ENCODE assay signal across 26 cellular contexts in the genomic region with DNA sequence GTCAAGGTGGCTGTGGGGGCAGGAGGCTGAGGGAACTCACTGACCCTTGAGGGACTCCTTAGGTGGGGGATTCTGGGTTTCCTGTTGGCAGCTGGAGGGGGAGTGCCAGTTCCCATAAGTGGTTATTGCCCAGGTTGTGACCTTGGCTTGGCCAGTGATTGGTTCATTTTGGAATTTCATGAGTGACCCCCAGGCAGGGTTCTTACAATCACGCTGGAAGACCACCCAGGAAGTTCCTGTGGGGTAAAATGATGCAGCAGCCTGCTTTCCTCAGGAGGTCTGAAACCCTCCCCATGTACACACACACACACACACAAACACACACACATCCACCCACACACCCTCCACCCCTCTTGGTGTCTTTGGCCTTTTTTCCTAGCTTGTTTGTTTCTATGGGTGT. TPM values are rescaled to one million over a fixed set of nuclear protein-coding genes. Genes with fewer than 3 reads are reported as not detected.
DNase-seq lines count a peak whose midpoint lies in the region; ATAC-seq and TF ChIP-seq lines count a peak whose summit lies in the region.
"Had no signal": no experiment of that assay in that cellular context is flagged by ENCODE, and none has a peak within 500 bp of the region (broad histone marks: within the 10 kb centered on the region; RNA-seq: fewer than 3 reads in every experiment).

No MANE protein-coding gene starts in this region.

- WGBS in mesendoderm (ENCODE audit: extremely low coverage, insufficient coverage, low lambda C conversion rate), result no CpG with 5 or more reads among the region's 1 CpG

- no peak overlapping the region for H2AK5ac ChIP-seq in mesendoderm (ENCODE audit: low read length)

- no peak overlapping the region for H2BK15ac ChIP-seq in mesendoderm (replicated peaks; ENCODE audit: low read depth)

- H3K4me3 Mint-ChIP-seq in WTC11, result no peak overlapping the region
- H3K4me3 Mint-ChIP-seq: CD14-positive monocyte; CD4-positive, alpha-beta memory T cell; CD4-positive, CD25-positive, alpha-beta regulatory T cell; CD8-positive, alpha-beta memory T cell had no signal

- H4K20me1 ChIP-seq in OCI-LY7 (ENCODE audit: insufficient read depth, low read length) (no peaks in the 10 kb centered on the region), Karpas-422 (ENCODE audit: insufficient read depth, low read depth, low read length) (no peaks in the 10 kb centered on the region)
- H4K20me1 ChIP-seq: BLaER1 had no signal

- no peak overlapping the region for H3K4me2 ChIP-seq in mesendoderm (ENCODE audit: low read length)
- no peak overlapping the region for H3K4me2 ChIP-seq in OCI-LY7 (ENCODE audit: low read length)
- H3K4me2 ChIP-seq in Karpas-422 (ENCODE audit: low read depth, low read length, poor library complexity, severe bottlenecking), result no peak overlapping the region
- H3K4me2 ChIP-seq: BLaER1 had no signal

- H3K9me3 ChIP-seq in HEK293 (ENCODE audit: control insufficient read depth, insufficient read depth, low read depth, low read length), result no peaks in the 10 kb centered on the region
- peaks cover 6% of the 10 kb centered on the region for H3K9me3 ChIP-seq in KOPT-K1 (ENCODE audit: insufficient read depth, low read length, poor library complexity, severe bottlenecking)
- no peaks in the 10 kb centered on the region for H3K9me3 ChIP-seq in OCI-LY7 (ENCODE audit: low read length)
- no peaks in the 10 kb centered on the region for H3K9me3 ChIP-seq in Karpas-422 (ENCODE audit: low read length)
- H3K9me3 ChIP-seq: BE2C had no signal

- H3K9ac ChIP-seq in mesendoderm (ENCODE audit: low read length) (no peak overlapping the region), Karpas-422 (ENCODE audit: low read length) (no peak overlapping the region)
- H3K9ac ChIP-seq: BLaER1 had no signal

- H3K4me3 ChIP-seq in HEK293 (ENCODE audit: low read depth, low read length), result no peak overlapping the region
- H3K4me3 ChIP-seq in mesendoderm (ENCODE audit: low read length), result no peak overlapping the region
- H3K4me3 ChIP-seq in OCI-LY7 (ENCODE audit: low read depth, low read length, poor library complexity, severe bottlenecking), result no peak overlapping the region
- no peak overlapping the region for H3K4me3 ChIP-seq in Karpas-422 (ENCODE audit: low read length)
- H3K4me3 ChIP-seq: BLaER1, GM12878 had no signal

- H3K56ac ChIP-seq in mesendoderm (ENCODE audit: low read length), result no peak overlapping the region

- H3K4ac ChIP-seq in mesendoderm (ENCODE audit: low read depth, low read length), result no peak overlapping the region

- H2AFZ ChIP-seq in OCI-LY7 (ENCODE audit: low read length), result no peak overlapping the region
- H2AFZ ChIP-seq in Karpas-422 (ENCODE audit: low read length), result no peak overlapping the region

- H3K27me3 ChIP-seq in mesendoderm (ENCODE audit: insufficient read depth, low read length, poor library complexity) (no peaks in the 10 kb centered on the region), Karpas-422 (ENCODE audit: low read length) (no peaks in the 10 kb centered on the region)
- H3K27me3 ChIP-seq: BE2C, BLaER1 had no signal

- BruUV-seq in OCI-LY7 (replicated peaks; lab: Mats Ljungman, UMichigan), result no TSS peak

- peaks cover 25% of the 10 kb centered on the region for H3K36me3 Mint-ChIP-seq in WTC11
- H3K36me3 Mint-ChIP-seq: CD4-positive, CD25-positive, alpha-beta regulatory T cell had no signal

- H3K18ac ChIP-seq in mesendoderm (ENCODE audit: low read length), result peak overlapping the region; percentile 11

- no peak for ATAC-seq in WTC11
- ATAC-seq in HG02885 (IDR thresholded peaks at IDR 0.05; ENCODE audit: poor library complexity, unreplicated experiment), result no peak
- ATAC-seq: GM12878 had no signal

- H3K27ac ChIP-seq in HEK293 (ENCODE audit: extremely low read depth, low read depth, low read length) (no peak overlapping the region), KOPT-K1 (ENCODE audit: low read depth, low read length, poor library complexity, severe bottlenecking) (peak overlapping the region; percentile 89), mesendoderm (ENCODE audit: low read depth, low read length) (no peak overlapping the region), OCI-LY7 (ENCODE audit: low read depth, low read length, poor library complexity, severe bottlenecking) (no peak overlapping the region), Karpas-422 (ENCODE audit: low read length) (no peak overlapping the region)
- H3K27ac ChIP-seq: BLaER1 had no signal

- H3K79me2 ChIP-seq in mesendoderm (ENCODE audit: control insufficient read depth, insufficient read depth, low read length) (peaks cover 64% of the 10 kb centered on the region), OCI-LY7 (ENCODE audit: insufficient read depth, low read depth, low read length) (no peaks in the 10 kb centered on the region), Karpas-422 (ENCODE audit: low read length) (no peaks in the 10 kb centered on the region)

- H4K5ac ChIP-seq in mesendoderm (ENCODE audit: low read length), result no peak overlapping the region

- no peak overlapping the region for H4K8ac ChIP-seq in mesendoderm (ENCODE audit: low read depth, low read length)

- H3K27ac Mint-ChIP-seq in WTC11, result peak overlapping the region; percentile 72
- H3K27ac Mint-ChIP-seq: CD14-positive monocyte; CD4-positive, alpha-beta memory T cell; CD4-positive, CD25-positive, alpha-beta regulatory T cell; CD8-positive, alpha-beta memory T cell had no signal

- peaks cover 48% of the 10 kb centered on the region for H3K4me1 Mint-ChIP-seq in WTC11

- intact Hi-C loops in OCI-LY7 (cut with micrococcal nuclease; ENCODE audit: unreplicated experiment), result no loop called here

- H3K9me2 ChIP-seq in OCI-LY7 (ENCODE audit: insufficient read depth, low read length), result no peaks in the 10 kb centered on the region
- no peaks in the 10 kb centered on the region for H3K9me2 ChIP-seq in Karpas-422 (replicated peaks; ENCODE audit: insufficient read depth, low read length)

- H2BK5ac ChIP-seq in mesendoderm (ENCODE audit: low read length), result peak overlapping the region; percentile 13

- no peak for TF ChIP-seq CTCF in HEK293 (tag by site-specific recombination; IDR thresholded peaks at IDR 0.05)
- no peak for TF ChIP-seq CTCF in WTC11 (IDR thresholded peaks at IDR 0.05)
- TF ChIP-seq CTCF in OCI-LY7 (conservative IDR thresholded peaks at IDR 0.05; ENCODE audit: low read length), result no peak

- POLR2A ChIA-PET in HEK293 (lab: Yijun Ruan, JAX) (no interaction called here), WTC11 (lab: Charles Lee) (no interaction called here), OCI-LY7 (lab: Charles Lee) (interaction anchor here (0.8 kb wide), 1 partner anchor 12 kb away, joined by 3 read pairs; no protein-coding TSS in a partner anchor)

- no peak for DNase-seq in WTC11 (ENCODE audit: low spot score)
- DNase-seq in mesendoderm, result no peak
- no peak for DNase-seq in T-helper 1 cell
- no peak for DNase-seq in OCI-LY7 (ENCODE audit: low spot score)
- no peak for DNase-seq in Karpas-422
- DNase-seq: 8988T; ACHN; BE2C; C1 segment of cervical spinal cord; CD4-positive, alpha-beta memory T cell; CD4-positive, CD25-positive, alpha-beta regulatory T cell; CD8-positive, alpha-beta memory T cell; COR-L47; DMS 273 treated with DMSO at 0.1 percent for 48 hours; DMS153; DMS53; DMS79; DND-41; EL; GDM1 had no signal

- CTCF ChIA-PET in HEK293 (lab: Yijun Ruan, JAX), result no interaction called here
- CTCF ChIA-PET in WTC11 (lab: Charles Lee), result interaction anchor here (0.8 to 1.3 kb wide), 2 partner anchors 48 to 106 kb away, joined by 3 to 5 read pairs; no protein-coding TSS in a partner anchor
- CTCF ChIA-PET in OCI-LY7 (lab: Charles Lee; ENCODE audit: unreplicated experiment), result no interaction called here

- H3K4me1 ChIP-seq in HEK293 (ENCODE audit: control insufficient read depth, insufficient read depth, low read length), result no peaks in the 10 kb centered on the region
- peaks cover 18% of the 10 kb centered on the region for H3K4me1 ChIP-seq in mesendoderm (ENCODE audit: control insufficient read depth, low read depth, low read length)
- H3K4me1 ChIP-seq in OCI-LY7 (ENCODE audit: insufficient read depth, low read length, poor library complexity, severe bottlenecking), result no peaks in the 10 kb centered on the region
- H3K4me1 ChIP-seq in Karpas-422 (ENCODE audit: low read length), result no peaks in the 10 kb centered on the region
- H3K4me1 ChIP-seq: BE2C had no signal

- H3K27me3 Mint-ChIP-seq in WTC11 (ENCODE audit: low read depth), result no peaks in the 10 kb centered on the region; the same call in 1 of the 2 replicates
- H3K27me3 Mint-ChIP-seq: CD4-positive, alpha-beta memory T cell; CD4-positive, CD25-positive, alpha-beta regulatory T cell; CD8-positive, alpha-beta memory T cell had no signal

- no peak overlapping the region for H3K23ac ChIP-seq in mesendoderm (ENCODE audit: low read length)

- peaks cover 42% of the 10 kb centered on the region for H3K79me1 ChIP-seq in mesendoderm (ENCODE audit: low read length)

- no peaks in the 10 kb centered on the region for H3K9me3 Mint-ChIP-seq in WTC11
- H3K9me3 Mint-ChIP-seq: CD4-positive, alpha-beta memory T cell; CD4-positive, CD25-positive, alpha-beta regulatory T cell; CD8-positive, alpha-beta memory T cell had no signal

- H2BK120ac ChIP-seq in mesendoderm (ENCODE audit: low read depth, low read length), result no peak overlapping the region

- H3K36me3 ChIP-seq in HEK293 (ENCODE audit: control insufficient read depth in 2 of 2, insufficient read depth in 1 of 2, low read length in 2 of 2) (peaks cover 7 to 60% of the 10 kb centered on the region in 2 experiments; a peak in 2 of 3 replicates), KOPT-K1 (ENCODE audit: insufficient read depth, low read length) (peaks cover 89% of the 10 kb centered on the region), mesendoderm (ENCODE audit: control insufficient read depth, insufficient read depth, low read length) (peaks cover 12% of the 10 kb centered on the region), OCI-LY7 (ENCODE audit: insufficient read depth, low read length) (no peaks in the 10 kb centered on the region), Karpas-422 (ENCODE audit: insufficient read depth, low read length) (no peaks in the 10 kb centered on the region)
- H3K36me3 ChIP-seq: BE2C had no signal

TF ChIP-seq in HEK293, 187 proteins besides CTCF, POLR2A, EP300 and RAD21:
- TF ChIP-seq ZFHX2 (tag by site-specific recombination; conservative IDR thresholded peaks at IDR 0.05) (0 out of 2 replicates have a peak, but pooled peaks have one; percentile 31), IKZF3 (tag by site-specific recombination; IDR thresholded peaks at IDR 0.05) (no peak), GLIS1 (tag by site-specific recombination; IDR thresholded peaks at IDR 0.05) (peak; percentile 89)

TF ChIP-seq in WTC11, 78 proteins besides CTCF, POLR2A, EP300 and RAD21 (continues in another document):
- no peak for TF ChIP-seq NFE2L1 (CRISPR knock-in tag; IDR thresholded peaks at IDR 0.05)
- no peak for TF ChIP-seq CREM (CRISPR knock-in tag; IDR thresholded peaks at IDR 0.05)
- no peak for TF ChIP-seq ZNF396 (CRISPR knock-in tag; IDR thresholded peaks at IDR 0.05; ENCODE audit: borderline replicate concordance)

RNA-seq across cellular contexts. Expression of gene VANGL1, which starts 16.9 kb away (rescaled TPM):
- total RNA-seq in WTC11 (2021) (13.3 to 15.8 TPM (median 13.9 TPM) in 3 replicates), OCI-LY7 (2022) (1.2 TPM in 2 replicates)
- polyA plus RNA-seq in mesendoderm (2013, experiment 1 of 2), result 71.3 TPM
- 69.6 TPM for polyA plus RNA-seq in mesendoderm (2013, experiment 2 of 2)
- not detected in 2 replicates for total RNA-seq in OCI-LY7 (2014; rRNA removed; shearing (Covaris generic))
- total RNA-seq in Karpas-422 (2014; rRNA removed; shearing (Covaris generic); ENCODE audit: low replicate concordance), result 0.11 TPM in 1 of 2 replicates, not detected in the other
